9 cellular contexts compared by ENCODE assay signal in genomic region chr5:140044041-140044440, GRCh38. TPM values are rescaled to one million over a fixed set of nuclear protein-coding genes. Genes with fewer than 3 reads are reported as not detected.
DNase-seq lines count a peak whose midpoint lies in the region; ATAC-seq, FAIRE-seq and TF ChIP-seq lines count a peak whose summit lies in the region.
"Had no signal": no experiment of that assay in that cellular context is flagged by ENCODE, and none has a peak within 500 bp of the region (broad histone marks: within the 10 kb centered on the region; RNA-seq: fewer than 3 reads in every experiment).

No MANE protein-coding gene starts in this region.

- H3K36me3 ChIP-seq in CD4-positive, alpha-beta memory T cell (ENCODE audit: insufficient read depth, low read length) = no peaks in the 10 kb centered on the region
- H3K36me3 ChIP-seq in H7 (replicated peaks; ENCODE audit: control insufficient read depth, insufficient read depth, low read length) = no peaks in the 10 kb centered on the region
- no peaks in the 10 kb centered on the region for H3K36me3 ChIP-seq in astrocyte (ENCODE audit: insufficient read depth, low read length)
- H3K36me3 ChIP-seq: Peyer's patch, thoracic aorta had no signal

- no peaks in the 10 kb centered on the region for H3K36me3 Mint-ChIP-seq in CD4-positive, alpha-beta memory T cell
- H3K36me3 Mint-ChIP-seq in astrocyte (ENCODE audit: low read depth, unreplicated experiment) (no peaks in the 10 kb centered on the region), neural crest cell (ENCODE audit: low read depth) (no peaks in the 10 kb centered on the region)

- no peaks in the 10 kb centered on the region for H3K9me3 ChIP-seq in CD4-positive, alpha-beta memory T cell (ENCODE audit: control insufficient read depth in 1 of 2, low read length in 2 of 2)
- no peaks in the 10 kb centered on the region for H3K9me3 ChIP-seq in astrocyte (ENCODE audit: insufficient read depth, low read depth, low read length)
- H3K9me3 ChIP-seq: Peyer's patch, thoracic aorta had no signal

- no peak overlapping the region for H3K27ac Mint-ChIP-seq in CD4-positive, alpha-beta memory T cell
- H3K27ac Mint-ChIP-seq in astrocyte (ENCODE audit: unreplicated experiment) (no peak overlapping the region), neural crest cell (ENCODE audit: unreplicated experiment) (no peak overlapping the region)

- ATAC-seq in HG03097 (IDR thresholded peaks at IDR 0.05; ENCODE audit: low FRiP score, unreplicated experiment) = no peak
- no peak for ATAC-seq in GM21390 (IDR thresholded peaks at IDR 0.05; ENCODE audit: unreplicated experiment)

- H3K9me3 Mint-ChIP-seq in CD4-positive, alpha-beta memory T cell = no peaks in the 10 kb centered on the region
- H3K9me3 Mint-ChIP-seq in astrocyte (ENCODE audit: unreplicated experiment) = no peaks in the 10 kb centered on the region
- H3K9me3 Mint-ChIP-seq in neural crest cell = no peaks in the 10 kb centered on the region

- H2AFZ ChIP-seq in astrocyte (ENCODE audit: low read depth, low read length) = no peak overlapping the region

- peaks cover 40 to 43% of the 10 kb centered on the region in 2 donors for H3K27me3 Mint-ChIP-seq in CD4-positive, alpha-beta memory T cell
- peaks cover 47% of the 10 kb centered on the region for H3K27me3 Mint-ChIP-seq in astrocyte (ENCODE audit: low read depth, unreplicated experiment)
- peaks cover 83% of the 10 kb centered on the region for H3K27me3 Mint-ChIP-seq in neural crest cell (ENCODE audit: low read depth)

- peaks cover 19% of the 10 kb centered on the region for H3K4me1 ChIP-seq in CD4-positive, alpha-beta memory T cell (ENCODE audit: insufficient read depth, low read length)
- H3K4me1 ChIP-seq in astrocyte (ENCODE audit: insufficient read depth, low read length) = peaks cover 14% of the 10 kb centered on the region

- H3K27ac ChIP-seq in CD4-positive, alpha-beta memory T cell (ENCODE audit: low read depth, low read length) = no peak overlapping the region
- H3K27ac ChIP-seq in astrocyte (ENCODE audit: low read depth, low read length) = no peak overlapping the region

- no peak overlapping the region for H3K9ac ChIP-seq in astrocyte (ENCODE audit: low read length)

- POLR2A ChIA-PET in CD4-positive, alpha-beta memory T cell (lab: Charles Lee; ENCODE audit: partially characterized antibody) = interaction anchor here (1.0 kb wide), 1 partner anchor 11 kb away, joined by 3 read pairs; no protein-coding TSS in a partner anchor

- DNase-seq in CD4-positive, alpha-beta memory T cell = no peak
- DNase-seq in H7 (peak; percentile 25), astrocyte (ENCODE audit: low read depth) (no peak), neural crest cell (ENCODE audit: low read depth, low spot score) (no peak), NCI-H2227 treated with DMSO at 0.1 percent for 48 hours (lab: John Stamatoyannopoulos, UW) (no peak)
- DNase-seq: Peyer's patch had no signal

- peaks cover 27% of the 10 kb centered on the region for H3K27me3 ChIP-seq in CD4-positive, alpha-beta memory T cell (ENCODE audit: insufficient read depth, low read length)
- H3K27me3 ChIP-seq in H7 (ENCODE audit: control insufficient read depth, insufficient read depth, low read length) (peaks cover 56% of the 10 kb centered on the region), astrocyte (ENCODE audit: insufficient read depth, low read length) (peaks cover 9% of the 10 kb centered on the region)

- intact Hi-C loops in CD4-positive, alpha-beta memory T cell (cut with micrococcal nuclease) = no loop called here

- no peaks in the 10 kb centered on the region for H3K79me2 ChIP-seq in astrocyte (ENCODE audit: insufficient read depth, low read length)

- H3K4me3 Mint-ChIP-seq in CD4-positive, alpha-beta memory T cell = peak overlapping the region; percentile 42 to 82 (median 66)
- peak overlapping the region; percentile 80 for H3K4me3 Mint-ChIP-seq in astrocyte (ENCODE audit: unreplicated experiment)
- peak overlapping the region; percentile 84 for H3K4me3 Mint-ChIP-seq in neural crest cell

- CTCF ChIA-PET in CD4-positive, alpha-beta memory T cell (lab: Charles Lee; ENCODE audit: partially characterized antibody) = interaction anchor here (1.8 kb wide), 1 partner anchor 75 kb away, joined by 5 read pairs; no protein-coding TSS in a partner anchor

- H3K4me2 ChIP-seq in astrocyte (ENCODE audit: low read length) = peak overlapping the region; percentile 89

- H4K20me1 ChIP-seq in astrocyte (ENCODE audit: insufficient read depth, low read length) = no peaks in the 10 kb centered on the region

- TF ChIP-seq CTCF in astrocyte (IDR thresholded peaks at IDR 0.05; ENCODE audit: insufficient read depth, low read depth, low read length) (no peak), neural crest cell (conservative IDR thresholded peaks at IDR 0.05) (no peak)

- no peak for FAIRE-seq in astrocyte (lab: Jason Lieb, UNC)

- no peak overlapping the region for H3K4me3 ChIP-seq in CD4-positive, alpha-beta memory T cell (ENCODE audit: low read length in 2 of 2)
- H3K4me3 ChIP-seq in H7 (ENCODE audit: insufficient read depth, low read depth, low read length) = no peak overlapping the region
- no peak overlapping the region for H3K4me3 ChIP-seq in astrocyte (ENCODE audit: insufficient read depth, low read depth, low read length)

- peaks cover 5 to 38% (median 22%) of the 10 kb centered on the region in 4 donors for H3K4me1 Mint-ChIP-seq in CD4-positive, alpha-beta memory T cell
- H3K4me1 Mint-ChIP-seq in astrocyte (ENCODE audit: low read depth, unreplicated experiment) (peaks cover 2% of the 10 kb centered on the region), neural crest cell (peaks cover 14% of the 10 kb centered on the region)

RNA-seq across cellular contexts. Expression of gene NRG2, which starts 0.9 kb away (rescaled TPM):
- total RNA-seq in CD4-positive, alpha-beta memory T cell = under 1 TPM; 0.11 to 0.17 TPM
- polyA plus RNA-seq in CD4-positive, alpha-beta memory T cell = under 1 TPM in 1 of 2 donors, not detected in 1; 0.15 TPM
- total RNA-seq in H7 (2014; rRNA removed; shearing (Covaris generic)) = 0.24 TPM in 1 of 2 replicates, not detected in the other
- 0.46 and 0.54 TPM in 2 replicates for total RNA-seq in astrocyte
- total RNA-seq in neural crest cell = 0.64 and 0.82 TPM in 2 replicates
